Comparison of ENCODE assay signal across 28 cellular contexts in genomic region chr6:37928217-37928616, GRCh38.
"Had no signal": no experiment of that assay in that cellular context is flagged by ENCODE, and none has a peak within 500 bp of the region (broad histone marks: within the 10 kb centered on the region; RNA-seq: fewer than 3 reads in every experiment).

No MANE protein-coding gene starts in this region.

- H3K4me1 Mint-ChIP-seq: mesothelial cell of epicardium had no signal

- H3K9ac ChIP-seq: parathyroid adenoma had no signal

- DNase-seq: dermis blood vessel endothelial cell; effector memory CD8-positive, alpha-beta T cell; erythroblast; esophagus squamous epithelium; foreskin melanocyte; glutamatergic neuron; hypothalamus; kidney; mucosa of descending colon; naive B cell; sigmoid colon; spleen; stimulated activated naive B cell treated with anti-CD40 and anti-IgM and Interleukin-4, amounts not matched to agents 10 μg/mL and 1 μg/mL and 100 μg/mL, for 72 hours; upper lobe of left lung had no signal

- H3K36me3 ChIP-seq: prostate gland, right atrium auricular region, sigmoid colon, thoracic aorta, tibial nerve, upper lobe of left lung had no signal

- H3K27me3 ChIP-seq: esophagus squamous epithelium, right atrium auricular region, sigmoid colon, spleen, tibial nerve, upper lobe of left lung had no signal

- H3K4me3 ChIP-seq: coronary artery, esophagus squamous epithelium, lung, mucosa of descending colon, prostate gland, right atrium auricular region, sigmoid colon, skin epidermis, spleen, thoracic aorta, tibial nerve, upper lobe of left lung had no signal

- ATAC-seq: effector memory CD8-positive, alpha-beta T cell; left lobe of liver; mucosa of descending colon; natural killer cell treated with Interleukin-12 subunit alpha and Interleukin-12 subunit beta and Interleukin-15 and Interleukin-18, amount 100 ng/mL, for 72 hours; stimulated activated naive B cell treated with anti-CD40 and anti-IgM and Interleukin-4, amounts not matched to agents 10 μg/mL and 1 μg/mL and 100 μg/mL, for 72 hours had no signal

- H2AFZ ChIP-seq: parathyroid adenoma had no signal

- H3K36me3 Mint-ChIP-seq: mesothelial cell of epicardium; natural killer cell treated with Interleukin-12 subunit alpha and Interleukin-12 subunit beta and Interleukin-15 and Interleukin-18, amount 100 ng/mL, for 72 hours had no signal

- H3K4me3 Mint-ChIP-seq: effector memory CD8-positive, alpha-beta T cell; memory B cell; mesothelial cell of epicardium; naive B cell; natural killer cell treated with Interleukin-12 subunit alpha and Interleukin-12 subunit beta and Interleukin-15 and Interleukin-18, amount 100 ng/mL, for 72 hours; neural crest cell; stimulated activated naive B cell treated with anti-CD40 and anti-IgM and Interleukin-4, amounts not matched to agents 10 μg/mL and 1 μg/mL and 100 μg/mL, for 72 hours; stimulated activated naive CD8-positive, alpha-beta T cell treated with anti-CD3 and anti-CD28 coated beads, Interleukin-15, Interleukin-2, amounts not matched to agents 100 ng/mL and 50 ng/mL, for 24 hours had no signal

- H3K27me3 Mint-ChIP-seq: effector memory CD8-positive, alpha-beta T cell; memory B cell; naive B cell; natural killer cell treated with Interleukin-12 subunit alpha and Interleukin-12 subunit beta and Interleukin-15 and Interleukin-18, amount 100 ng/mL, for 72 hours; stimulated activated naive B cell treated with anti-CD40 and anti-IgM and Interleukin-4, amounts not matched to agents 10 μg/mL and 1 μg/mL and 100 μg/mL, for 72 hours; stimulated activated naive CD8-positive, alpha-beta T cell treated with anti-CD3 and anti-CD28 coated beads, Interleukin-15, Interleukin-2, amounts not matched to agents 100 ng/mL and 50 ng/mL, for 24 hours had no signal

- H3K27ac Mint-ChIP-seq: effector memory CD8-positive, alpha-beta T cell; memory B cell; mesothelial cell of epicardium; naive B cell; natural killer cell treated with Interleukin-12 subunit alpha and Interleukin-12 subunit beta and Interleukin-15 and Interleukin-18, amount 100 ng/mL, for 72 hours; stimulated activated naive B cell treated with anti-CD40 and anti-IgM and Interleukin-4, amounts not matched to agents 10 μg/mL and 1 μg/mL and 100 μg/mL, for 72 hours; stimulated activated naive CD8-positive, alpha-beta T cell treated with anti-CD3 and anti-CD28 coated beads, Interleukin-15, Interleukin-2, amounts not matched to agents 100 ng/mL and 50 ng/mL, for 24 hours had no signal

- H3K9me3 Mint-ChIP-seq: effector memory CD8-positive, alpha-beta T cell; mesothelial cell of epicardium; natural killer cell treated with Interleukin-12 subunit alpha and Interleukin-12 subunit beta and Interleukin-15 and Interleukin-18, amount 100 ng/mL, for 72 hours; neural crest cell; stimulated activated naive CD8-positive, alpha-beta T cell treated with anti-CD3 and anti-CD28 coated beads, Interleukin-15, Interleukin-2, amounts not matched to agents 100 ng/mL and 50 ng/mL, for 24 hours had no signal

- H3K27ac ChIP-seq: coronary artery, esophagus squamous epithelium, parathyroid adenoma, prostate gland, right atrium auricular region, sigmoid colon, skin epidermis, spleen, thoracic aorta, tibial nerve, upper lobe of left lung had no signal

- H3K4me1 ChIP-seq: parathyroid adenoma, prostate gland had no signal

- H3K9me3 ChIP-seq: esophagus squamous epithelium, mucosa of descending colon, prostate gland, right atrium auricular region, sigmoid colon, spleen, thoracic aorta, tibial nerve, upper lobe of left lung had no signal
